Comparison of ENCODE assay signal across 21 cellular contexts in genomic region chr7:31099451-31100444, GRCh38. TPM values are rescaled to one million over a fixed set of nuclear protein-coding genes. Genes with fewer than 3 reads are reported as not detected.
DNase-seq lines count a peak whose midpoint lies in the region; ATAC-seq, FAIRE-seq and TF ChIP-seq lines count a peak whose summit lies in the region.
"Had no signal": no experiment of that assay in that cellular context is flagged by ENCODE, and none has a peak within 500 bp of the region (broad histone marks: within the 10 kb centered on the region; RNA-seq: fewer than 3 reads in every experiment).

No MANE protein-coding gene starts in this region.

- POLR2A ChIA-PET in activated CD8-positive, alpha-beta T cell treated with anti-CD3 and anti-CD28 coated beads for 36 hours (lab: Charles Lee): no interaction called here

- H3K9me3 Mint-ChIP-seq in activated CD8-positive, alpha-beta T cell treated with anti-CD3 and anti-CD28 coated beads for 36 hours: no peaks in the 10 kb centered on the region

- ATAC-seq in sciatic nerve: no peak
- ATAC-seq in activated CD8-positive, alpha-beta T cell treated with anti-CD3 and anti-CD28 coated beads for 36 hours: no peak
- ATAC-seq: Panc1 had no signal

- no peak for TF ChIP-seq CTCF in coronary artery (IDR thresholded peaks at IDR 0.05)
- TF ChIP-seq CTCF in activated CD8-positive, alpha-beta T cell treated with anti-CD3 and anti-CD28 coated beads for 36 hours (IDR thresholded peaks at IDR 0.05): no peak

- CTCF ChIA-PET in activated CD8-positive, alpha-beta T cell treated with anti-CD3 and anti-CD28 coated beads for 36 hours (lab: Charles Lee): interaction anchor here (1.3 kb wide), 1 partner anchor 23 kb away, joined by 4 read pairs; no protein-coding TSS in a partner anchor

- no peaks in the 10 kb centered on the region for H3K36me3 Mint-ChIP-seq in activated CD8-positive, alpha-beta T cell treated with anti-CD3 and anti-CD28 coated beads for 36 hours (ENCODE audit: low read depth)

- peak; percentile 74 for FAIRE-seq in urothelium cell line (lab: Jason Lieb, UNC)
- FAIRE-seq: A204.1, GM12891, GM18507 had no signal

- no peak overlapping the region for H3K4me3 ChIP-seq in coronary artery
- H3K4me3 ChIP-seq: GM23248 had no signal

- no peak overlapping the region for H3K4me3 Mint-ChIP-seq in activated CD8-positive, alpha-beta T cell treated with anti-CD3 and anti-CD28 coated beads for 36 hours

- no peaks in the 10 kb centered on the region for H3K4me1 Mint-ChIP-seq in activated CD8-positive, alpha-beta T cell treated with anti-CD3 and anti-CD28 coated beads for 36 hours (ENCODE audit: low read depth)

- H3K27ac Mint-ChIP-seq in activated CD8-positive, alpha-beta T cell treated with anti-CD3 and anti-CD28 coated beads for 36 hours: no peak overlapping the region

- intact Hi-C loops in sciatic nerve (cut with DNase I): loop anchor here (5.0 kb wide), 1 partner anchor 458 kb away; no protein-coding TSS in a partner anchor
- intact Hi-C loops in activated CD8-positive, alpha-beta T cell treated with anti-CD3 and anti-CD28 coated beads for 36 hours (cut with micrococcal nuclease): no loop called here

- no peak overlapping the region for H3K27ac ChIP-seq in coronary artery
- H3K27ac ChIP-seq: C4-2B, GM23248 had no signal

- peaks cover 3% of the 10 kb centered on the region for H3K27me3 Mint-ChIP-seq in activated CD8-positive, alpha-beta T cell treated with anti-CD3 and anti-CD28 coated beads for 36 hours

- peak; percentile 49 for DNase-seq in activated effector memory CD4-positive, alpha-beta T cell treated with anti-CD3 and anti-CD28 coated beads, Interleukin-2, amount 50 U/mL, for 16 hours
- no peak for DNase-seq in activated effector memory CD4-positive, alpha-beta T cell treated with Interleukin-2 at 50 U/mL for 16 hours
- DNase-seq in coronary artery (ENCODE audit: low spot score) (peak; percentile 52), sciatic nerve (ENCODE audit: low spot score) (peak; percentile 31), urothelium cell line (ENCODE audit: low spot score) (no peak), NCI-H1436 treated with DMSO at 0.1 percent for 48 hours (lab: John Stamatoyannopoulos, UW) (no peak)
- no peak for DNase-seq in activated CD8-positive, alpha-beta T cell treated with anti-CD3 and anti-CD28 coated beads for 36 hours
- DNase-seq: DMS 273 treated with DMSO at 0.1 percent for 48 hours, GF-D8, KBM-7, NCI-H1417 treated with DMSO at 0.1 percent for 48 hours, NCI-H2081, NCI-H2227 treated with DMSO at 0.1 percent for 48 hours, NCI-H524 treated with DMSO at 0.1 percent for 48 hours, SHP77 had no signal

RNA-seq across cellular contexts. Expression of gene ADCYAP1R1, which starts 47.6 kb away (rescaled TPM):
- 9.1 TPM for total RNA-seq in sciatic nerve
- not detected for total RNA-seq in activated CD8-positive, alpha-beta T cell treated with anti-CD3 and anti-CD28 coated beads for 36 hours
- total RNA-seq: GM23248 had no signal

Comparison
In these comparisons a context has a peak if more than half of its experiments do, and no peak if none do; other contexts are left out.
1. DNase-seq: peak in activated effector memory CD4-positive, alpha-beta T cell treated with anti-CD3 and anti-CD28 coated beads, Interleukin-2, amount 50 U/mL, for 16 hours (single experiment), coronary artery (single experiment) and sciatic nerve (single experiment); none in activated effector memory CD4-positive, alpha-beta T cell treated with Interleukin-2 at 50 U/mL for 16 hours (single experiment), urothelium cell line (single experiment), activated CD8-positive, alpha-beta T cell treated with anti-CD3 and anti-CD28 coated beads for 36 hours (single experiment) and NCI-H1436 treated with DMSO at 0.1 percent for 48 hours (single experiment).